ENCODE assay signal across 8 cellular contexts in the genomic region with DNA sequence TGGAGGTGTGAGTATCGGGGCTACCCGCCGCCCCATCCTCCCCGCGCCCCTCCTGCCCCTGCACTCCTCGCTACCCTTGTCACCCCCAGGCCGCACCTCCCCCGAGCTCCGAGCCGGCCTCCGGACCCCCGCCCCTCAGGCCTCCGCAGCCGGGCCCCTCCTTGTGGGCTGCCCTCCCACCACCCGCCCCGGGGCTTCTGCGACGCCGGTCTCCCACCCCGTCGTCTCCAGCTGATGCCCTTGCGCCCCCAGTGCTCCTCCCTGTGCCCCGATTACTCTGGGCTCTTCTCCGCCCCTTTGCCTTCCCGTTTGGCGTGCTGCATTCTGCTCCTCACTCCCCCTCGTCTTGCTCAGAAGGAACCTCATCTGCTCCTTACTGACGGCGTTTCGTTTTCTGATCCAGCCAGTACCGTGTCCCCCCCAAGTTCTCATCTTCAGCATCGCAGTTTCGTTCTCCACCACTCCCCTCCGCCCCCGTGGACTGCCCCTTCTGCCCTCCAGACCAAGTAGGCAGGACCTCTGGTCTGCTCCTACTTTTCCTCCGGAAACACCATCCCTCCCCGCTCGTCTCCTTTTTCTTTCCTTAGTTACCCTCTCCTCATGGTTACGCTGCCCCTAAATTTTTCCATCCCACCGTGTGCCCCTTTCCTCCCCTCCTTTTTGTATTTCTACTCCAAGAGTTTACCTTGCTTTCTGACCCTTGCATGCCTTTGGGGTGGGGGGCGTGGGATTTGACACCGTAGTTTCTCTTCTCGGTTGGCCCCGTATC. TPM values are rescaled to one million over a fixed set of nuclear protein-coding genes. Genes with fewer than 3 reads are reported as not detected.
A peak's percentile ranks its signal among the peaks of the same experiment; 100 is the strongest.
DNase-seq lines count a peak whose midpoint lies in the region; ATAC-seq and TF ChIP-seq lines count a peak whose summit lies in the region.

No MANE protein-coding gene starts in this region.

- no peaks in the 10 kb centered on the region for H3K27me3 ChIP-seq in neural cell (ENCODE audit: insufficient read depth, low read depth, low read length)
- H3K27me3 ChIP-seq in vagina: no peaks in the 10 kb centered on the region

- DNase-seq in AG08395 (ENCODE audit: low spot score) (peak; percentile 21), LNCaP clone FGC (ENCODE audit: low read depth) (no peak), fibroblast of peridontal ligament (ENCODE audit: extremely low read depth) (peak; percentile 31), vagina (ENCODE audit: extremely low spot score in 2 of 2) (no peak)
- peak; percentile 62 for DNase-seq in activated CD8-positive, alpha-beta memory T cell treated with anti-CD3 and anti-CD28 coated beads, Interleukin-2, amount 50 U/mL, for 48 hours

- TF ChIP-seq POLR2A in vagina (IDR thresholded peaks at IDR 0.05): no peak

- TF ChIP-seq EP300 in neural cell (conservative IDR thresholded peaks at IDR 0.05; ENCODE audit: poor library complexity, severe bottlenecking): no peak

- H3K9me2 ChIP-seq in neural cell (ENCODE audit: insufficient read depth, low read length): no peaks in the 10 kb centered on the region

- H3K4me2 ChIP-seq in neural cell (ENCODE audit: low read length): peak overlapping the region; percentile 70

- peak overlapping the region; percentile 78 for H3K4me3 ChIP-seq in LNCaP clone FGC (ENCODE audit: low read depth, low read length)
- H3K4me3 ChIP-seq in neural cell (ENCODE audit: low read length): peak overlapping the region; percentile 97
- peak overlapping the region; percentile 83 to 97 for H3K4me3 ChIP-seq in vagina

- H3K36me3 ChIP-seq in neural cell (ENCODE audit: insufficient read depth, low read length) (no peaks in the 10 kb centered on the region), vagina (no peaks in the 10 kb centered on the region)

- peaks cover 49% of the 10 kb centered on the region for H3K4me1 ChIP-seq in vagina

- TF ChIP-seq RAD21 in neural cell (conservative IDR thresholded peaks at IDR 0.05): no peak

- H3K27ac ChIP-seq in neural cell (ENCODE audit: low read length) (peak overlapping the region; percentile 86), vagina (peak overlapping the region; percentile 94)

- H3K79me2 ChIP-seq in neural cell (replicated peaks; ENCODE audit: insufficient read depth, low read length): peaks cover 47% of the 10 kb centered on the region

- H3F3A ChIP-seq in neural cell (ENCODE audit: insufficient read depth, low read length, poor library complexity, severe bottlenecking): no peaks in the 10 kb centered on the region

- no peaks in the 10 kb centered on the region for H4K20me1 ChIP-seq in neural cell (ENCODE audit: insufficient read depth)

- ATAC-seq in GM18868 (IDR thresholded peaks at IDR 0.05; ENCODE audit: unreplicated experiment) (peak; percentile 10), GM21576 (IDR thresholded peaks at IDR 0.05; ENCODE audit: unreplicated experiment) (no peak)

- H2AFZ ChIP-seq in neural cell (ENCODE audit: low read depth, low read length): peak overlapping the region; percentile 65

- no peaks in the 10 kb centered on the region for H3K9me3 ChIP-seq in neural cell (ENCODE audit: low read length)
- H3K9me3 ChIP-seq in vagina: no peaks in the 10 kb centered on the region

- intact Hi-C loops in vagina (cut with DNase I): no loop called here

- no peak for TF ChIP-seq CTCF in LNCaP clone FGC (IDR thresholded peaks at IDR 0.05; ENCODE audit: control insufficient read depth, extremely low read depth, insufficient read depth)
- no peak for TF ChIP-seq CTCF in neural cell (IDR thresholded peaks at IDR 0.05; ENCODE audit: poor library complexity, severe bottlenecking)
- TF ChIP-seq CTCF in vagina (IDR thresholded peaks at IDR 0.05): no peak

- peak overlapping the region; percentile 98 for H3K9ac ChIP-seq in neural cell (ENCODE audit: low read length)

TF ChIP-seq in neural cell, 6 proteins besides CTCF, POLR2A, EP300 and RAD21:
- TF ChIP-seq SMC3 (conservative IDR thresholded peaks at IDR 0.05; ENCODE audit: poor library complexity) (no peak), POLR2AphosphoS5 (IDR thresholded peaks at IDR 0.05) (no peak), EZH2 (IDR thresholded peaks at IDR 0.05; ENCODE audit: borderline replicate concordance, insufficient read depth, low read length, poor library complexity, severe bottlenecking) (no peak), MXI1 (conservative IDR thresholded peaks at IDR 0.05; ENCODE audit: poor library complexity, severe bottlenecking) (no peak), TAF1 (IDR thresholded peaks at IDR 0.05; ENCODE audit: low read depth) (no peak)
- TF ChIP-seq, protein P1, sequence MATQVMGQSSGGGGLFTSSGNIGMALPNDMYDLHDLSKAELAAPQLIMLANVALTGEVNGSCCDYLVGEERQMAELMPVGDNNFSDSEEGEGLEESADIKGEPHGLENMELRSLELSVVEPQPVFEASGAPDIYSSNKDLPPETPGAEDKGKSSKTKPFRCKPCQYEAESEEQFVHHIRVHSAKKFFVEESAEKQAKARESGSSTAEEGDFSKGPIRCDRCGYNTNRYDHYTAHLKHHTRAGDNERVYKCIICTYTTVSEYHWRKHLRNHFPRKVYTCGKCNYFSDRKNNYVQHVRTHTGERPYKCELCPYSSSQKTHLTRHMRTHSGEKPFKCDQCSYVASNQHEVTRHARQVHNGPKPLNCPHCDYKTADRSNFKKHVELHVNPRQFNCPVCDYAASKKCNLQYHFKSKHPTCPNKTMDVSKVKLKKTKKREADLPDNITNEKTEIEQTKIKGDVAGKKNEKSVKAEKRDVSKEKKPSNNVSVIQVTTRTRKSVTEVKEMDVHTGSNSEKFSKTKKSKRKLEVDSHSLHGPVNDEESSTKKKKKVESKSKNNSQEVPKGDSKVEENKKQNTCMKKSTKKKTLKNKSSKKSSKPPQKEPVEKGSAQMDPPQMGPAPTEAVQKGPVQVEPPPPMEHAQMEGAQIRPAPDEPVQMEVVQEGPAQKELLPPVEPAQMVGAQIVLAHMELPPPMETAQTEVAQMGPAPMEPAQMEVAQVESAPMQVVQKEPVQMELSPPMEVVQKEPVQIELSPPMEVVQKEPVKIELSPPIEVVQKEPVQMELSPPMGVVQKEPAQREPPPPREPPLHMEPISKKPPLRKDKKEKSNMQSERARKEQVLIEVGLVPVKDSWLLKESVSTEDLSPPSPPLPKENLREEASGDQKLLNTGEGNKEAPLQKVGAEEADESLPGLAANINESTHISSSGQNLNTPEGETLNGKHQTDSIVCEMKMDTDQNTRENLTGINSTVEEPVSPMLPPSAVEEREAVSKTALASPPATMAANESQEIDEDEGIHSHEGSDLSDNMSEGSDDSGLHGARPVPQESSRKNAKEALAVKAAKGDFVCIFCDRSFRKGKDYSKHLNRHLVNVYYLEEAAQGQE (IDR thresholded peaks at IDR 0.05; ENCODE audit: borderline replicate concordance): no peak

RNA-seq across cellular contexts. Expression of a gene that starts 0.8 kb away (rescaled TPM):
- polyA plus RNA-seq in neural cell: 30.2 and 32.4 TPM in 2 replicates
- 65.5 and 81.4 TPM in 2 replicates for polyA minus RNA-seq in neural cell
- total RNA-seq in vagina: 50.6 TPM

Comparison
In these comparisons a context has a peak if more than half of its experiments do, and no peak if none do; other contexts are left out.
1. DNase-seq: peak in AG08395 (single experiment), activated CD8-positive, alpha-beta memory T cell treated with anti-CD3 and anti-CD28 coated beads, Interleukin-2, amount 50 U/mL, for 48 hours (single experiment) and fibroblast of peridontal ligament (single experiment); none in LNCaP clone FGC (single experiment) and vagina (0 of 2).
2. Peak in every context shown above with its lines, with median percentiles within 50 percentile points of each other: H3K4me3 ChIP-seq.